1 cellular context compared by ENCODE assay signal in genomic region chr20:45971675-45972499, GRCh38.
TF ChIP-seq lines count a peak whose summit lies in the region.

ZNF335 (minus strand) TSS chr20:45972203; CDS start chr20:45971410, 793 bp downstream.

TF ChIP-seq in HepG2, 621 proteins besides CTCF, POLR2A, EP300 and RAD21 (continued from another document and continues in another):
- TF ChIP-seq, protein P1, sequence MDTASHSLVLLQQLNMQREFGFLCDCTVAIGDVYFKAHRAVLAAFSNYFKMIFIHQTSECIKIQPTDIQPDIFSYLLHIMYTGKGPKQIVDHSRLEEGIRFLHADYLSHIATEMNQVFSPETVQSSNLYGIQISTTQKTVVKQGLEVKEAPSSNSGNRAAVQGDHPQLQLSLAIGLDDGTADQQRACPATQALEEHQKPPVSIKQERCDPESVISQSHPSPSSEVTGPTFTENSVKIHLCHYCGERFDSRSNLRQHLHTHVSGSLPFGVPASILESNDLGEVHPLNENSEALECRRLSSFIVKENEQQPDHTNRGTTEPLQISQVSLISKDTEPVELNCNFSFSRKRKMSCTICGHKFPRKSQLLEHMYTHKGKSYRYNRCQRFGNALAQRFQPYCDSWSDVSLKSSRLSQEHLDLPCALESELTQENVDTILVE (CRISPR knock-in tag; IDR thresholded peaks at IDR 0.05) = peak; percentile 93
- TF ChIP-seq, protein P2, sequence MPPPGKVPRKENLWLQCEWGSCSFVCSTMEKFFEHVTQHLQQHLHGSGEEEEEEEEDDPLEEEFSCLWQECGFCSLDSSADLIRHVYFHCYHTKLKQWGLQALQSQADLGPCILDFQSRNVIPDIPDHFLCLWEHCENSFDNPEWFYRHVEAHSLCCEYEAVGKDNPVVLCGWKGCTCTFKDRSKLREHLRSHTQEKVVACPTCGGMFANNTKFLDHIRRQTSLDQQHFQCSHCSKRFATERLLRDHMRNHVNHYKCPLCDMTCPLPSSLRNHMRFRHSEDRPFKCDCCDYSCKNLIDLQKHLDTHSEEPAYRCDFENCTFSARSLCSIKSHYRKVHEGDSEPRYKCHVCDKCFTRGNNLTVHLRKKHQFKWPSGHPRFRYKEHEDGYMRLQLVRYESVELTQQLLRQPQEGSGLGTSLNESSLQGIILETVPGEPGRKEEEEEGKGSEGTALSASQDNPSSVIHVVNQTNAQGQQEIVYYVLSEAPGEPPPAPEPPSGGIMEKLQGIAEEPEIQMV (CRISPR knock-in tag; IDR thresholded peaks at IDR 0.05; ENCODE audit: low read depth) = no peak; the same call in 1 of the 2 replicates
- TF ChIP-seq ZNF432 (CRISPR knock-in tag; IDR thresholded peaks at IDR 0.05; ENCODE audit: borderline replicate concordance) (no peak; the same call in 1 of the 2 replicates), HNRNPUL1 (IDR thresholded peaks at IDR 0.05; ENCODE audit: low read depth, low read length) (no peak; the same call in 1 of the 2 replicates), ZNF772 (CRISPR knock-in tag; IDR thresholded peaks at IDR 0.05) (peak; percentile 66), ZNF326 (CRISPR knock-in tag; IDR thresholded peaks at IDR 0.05; ENCODE audit: borderline replicate concordance) (0 out of 2 replicates have a peak, but pooled peaks have one; percentile 55), ZNF615 (CRISPR knock-in tag; IDR thresholded peaks at IDR 0.05; ENCODE audit: borderline replicate concordance) (peak; percentile 49), HHEX (CRISPR knock-in tag; IDR thresholded peaks at IDR 0.05) (peak; percentile 73), TAF1 (CRISPR knock-in tag; IDR thresholded peaks at IDR 0.05) (peak; percentile 95), HDAC6 (IDR thresholded peaks at IDR 0.05; ENCODE audit: low read depth, low read length) (peak; percentile 100), HDAC2 (CRISPR knock-in tag; IDR thresholded peaks at IDR 0.05) (no peak; the same call in none of the 2 replicates), ZNF256 (CRISPR knock-in tag; conservative IDR thresholded peaks at IDR 0.05) (no peak), JUN (CRISPR knock-in tag; IDR thresholded peaks at IDR 0.05) (peak; percentile 96), GPBP1L1 (CRISPR knock-in tag; IDR thresholded peaks at IDR 0.05) (no peak), ZFP91 (CRISPR knock-in tag; IDR thresholded peaks at IDR 0.05; ENCODE audit: borderline replicate concordance) (peak; percentile 96), E2F5 (CRISPR knock-in tag; conservative IDR thresholded peaks at IDR 0.05) (no peak; the same call in 1 of the 2 replicates), SMARCC2 (IDR thresholded peaks at IDR 0.05) (0 out of 2 replicates have a peak, but pooled peaks have one; percentile 46), RAD51 (IDR thresholded peaks at IDR 0.05; ENCODE audit: borderline replicate concordance) (no peak), ATF7-NPFF (CRISPR knock-in tag; IDR thresholded peaks at IDR 0.05; ENCODE audit: low read depth) (peak; percentile 87), ATF1 (CRISPR knock-in tag; IDR thresholded peaks at IDR 0.05) (peak; percentile 100), MAFK (conservative IDR thresholded peaks at IDR 0.05 in 1 of 2, IDR thresholded peaks at IDR 0.05 in 1 of 2; ENCODE audit: low read length in 2 of 2) (no peak), ZNF431 (CRISPR knock-in tag; IDR thresholded peaks at IDR 0.05; ENCODE audit: borderline replicate concordance, low read depth) (no peak), U2AF1 (optimal IDR thresholded peaks at IDR 0.05; ENCODE audit: low read depth, low read length) (peak; percentile 99), POLR2G (IDR thresholded peaks at IDR 0.05; ENCODE audit: low read depth, low read length) (peak; percentile 89), RBM22 (optimal IDR thresholded peaks at IDR 0.05; ENCODE audit: low read length) (peak; percentile 28), ZNF383 (CRISPR knock-in tag; IDR thresholded peaks at IDR 0.05; ENCODE audit: borderline replicate concordance) (no peak)
- TF ChIP-seq, protein P3, sequence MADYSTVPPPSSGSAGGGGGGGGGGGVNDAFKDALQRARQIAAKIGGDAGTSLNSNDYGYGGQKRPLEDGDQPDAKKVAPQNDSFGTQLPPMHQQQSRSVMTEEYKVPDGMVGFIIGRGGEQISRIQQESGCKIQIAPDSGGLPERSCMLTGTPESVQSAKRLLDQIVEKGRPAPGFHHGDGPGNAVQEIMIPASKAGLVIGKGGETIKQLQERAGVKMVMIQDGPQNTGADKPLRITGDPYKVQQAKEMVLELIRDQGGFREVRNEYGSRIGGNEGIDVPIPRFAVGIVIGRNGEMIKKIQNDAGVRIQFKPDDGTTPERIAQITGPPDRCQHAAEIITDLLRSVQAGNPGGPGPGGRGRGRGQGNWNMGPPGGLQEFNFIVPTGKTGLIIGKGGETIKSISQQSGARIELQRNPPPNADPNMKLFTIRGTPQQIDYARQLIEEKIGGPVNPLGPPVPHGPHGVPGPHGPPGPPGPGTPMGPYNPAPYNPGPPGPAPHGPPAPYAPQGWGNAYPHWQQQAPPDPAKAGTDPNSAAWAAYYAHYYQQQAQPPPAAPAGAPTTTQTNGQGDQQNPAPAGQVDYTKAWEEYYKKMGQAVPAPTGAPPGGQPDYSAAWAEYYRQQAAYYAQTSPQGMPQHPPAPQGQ (CRISPR knock-in tag; IDR thresholded peaks at IDR 0.05; ENCODE audit: borderline replicate concordance) = no peak; the same call in 1 of the 2 replicates
- TF ChIP-seq, protein P4, sequence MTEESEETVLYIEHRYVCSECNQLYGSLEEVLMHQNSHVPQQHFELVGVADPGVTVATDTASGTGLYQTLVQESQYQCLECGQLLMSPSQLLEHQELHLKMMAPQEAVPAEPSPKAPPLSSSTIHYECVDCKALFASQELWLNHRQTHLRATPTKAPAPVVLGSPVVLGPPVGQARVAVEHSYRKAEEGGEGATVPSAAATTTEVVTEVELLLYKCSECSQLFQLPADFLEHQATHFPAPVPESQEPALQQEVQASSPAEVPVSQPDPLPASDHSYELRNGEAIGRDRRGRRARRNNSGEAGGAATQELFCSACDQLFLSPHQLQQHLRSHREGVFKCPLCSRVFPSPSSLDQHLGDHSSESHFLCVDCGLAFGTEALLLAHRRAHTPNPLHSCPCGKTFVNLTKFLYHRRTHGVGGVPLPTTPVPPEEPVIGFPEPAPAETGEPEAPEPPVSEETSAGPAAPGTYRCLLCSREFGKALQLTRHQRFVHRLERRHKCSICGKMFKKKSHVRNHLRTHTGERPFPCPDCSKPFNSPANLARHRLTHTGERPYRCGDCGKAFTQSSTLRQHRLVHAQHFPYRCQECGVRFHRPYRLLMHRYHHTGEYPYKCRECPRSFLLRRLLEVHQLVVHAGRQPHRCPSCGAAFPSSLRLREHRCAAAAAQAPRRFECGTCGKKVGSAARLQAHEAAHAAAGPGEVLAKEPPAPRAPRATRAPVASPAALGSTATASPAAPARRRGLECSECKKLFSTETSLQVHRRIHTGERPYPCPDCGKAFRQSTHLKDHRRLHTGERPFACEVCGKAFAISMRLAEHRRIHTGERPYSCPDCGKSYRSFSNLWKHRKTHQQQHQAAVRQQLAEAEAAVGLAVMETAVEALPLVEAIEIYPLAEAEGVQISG (CRISPR knock-in tag; IDR thresholded peaks at IDR 0.05) = peak; percentile 84
- TF ChIP-seq, protein P5, sequence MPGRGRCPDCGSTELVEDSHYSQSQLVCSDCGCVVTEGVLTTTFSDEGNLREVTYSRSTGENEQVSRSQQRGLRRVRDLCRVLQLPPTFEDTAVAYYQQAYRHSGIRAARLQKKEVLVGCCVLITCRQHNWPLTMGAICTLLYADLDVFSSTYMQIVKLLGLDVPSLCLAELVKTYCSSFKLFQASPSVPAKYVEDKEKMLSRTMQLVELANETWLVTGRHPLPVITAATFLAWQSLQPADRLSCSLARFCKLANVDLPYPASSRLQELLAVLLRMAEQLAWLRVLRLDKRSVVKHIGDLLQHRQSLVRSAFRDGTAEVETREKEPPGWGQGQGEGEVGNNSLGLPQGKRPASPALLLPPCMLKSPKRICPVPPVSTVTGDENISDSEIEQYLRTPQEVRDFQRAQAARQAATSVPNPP (CRISPR knock-in tag; IDR thresholded peaks at IDR 0.05) = peak; percentile 29; the same call in 1 of the 2 replicates
- TF ChIP-seq, protein P6, sequence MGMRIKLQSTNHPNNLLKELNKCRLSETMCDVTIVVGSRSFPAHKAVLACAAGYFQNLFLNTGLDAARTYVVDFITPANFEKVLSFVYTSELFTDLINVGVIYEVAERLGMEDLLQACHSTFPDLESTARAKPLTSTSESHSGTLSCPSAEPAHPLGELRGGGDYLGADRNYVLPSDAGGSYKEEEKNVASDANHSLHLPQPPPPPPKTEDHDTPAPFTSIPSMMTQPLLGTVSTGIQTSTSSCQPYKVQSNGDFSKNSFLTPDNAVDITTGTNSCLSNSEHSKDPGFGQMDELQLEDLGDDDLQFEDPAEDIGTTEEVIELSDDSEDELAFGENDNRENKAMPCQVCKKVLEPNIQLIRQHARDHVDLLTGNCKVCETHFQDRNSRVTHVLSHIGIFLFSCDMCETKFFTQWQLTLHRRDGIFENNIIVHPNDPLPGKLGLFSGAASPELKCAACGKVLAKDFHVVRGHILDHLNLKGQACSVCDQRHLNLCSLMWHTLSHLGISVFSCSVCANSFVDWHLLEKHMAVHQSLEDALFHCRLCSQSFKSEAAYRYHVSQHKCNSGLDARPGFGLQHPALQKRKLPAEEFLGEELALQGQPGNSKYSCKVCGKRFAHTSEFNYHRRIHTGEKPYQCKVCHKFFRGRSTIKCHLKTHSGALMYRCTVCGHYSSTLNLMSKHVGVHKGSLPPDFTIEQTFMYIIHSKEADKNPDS (CRISPR knock-in tag; IDR thresholded peaks at IDR 0.05) = peak; percentile 78; the same call in 1 of the 2 replicates
- TF ChIP-seq, protein P7, sequence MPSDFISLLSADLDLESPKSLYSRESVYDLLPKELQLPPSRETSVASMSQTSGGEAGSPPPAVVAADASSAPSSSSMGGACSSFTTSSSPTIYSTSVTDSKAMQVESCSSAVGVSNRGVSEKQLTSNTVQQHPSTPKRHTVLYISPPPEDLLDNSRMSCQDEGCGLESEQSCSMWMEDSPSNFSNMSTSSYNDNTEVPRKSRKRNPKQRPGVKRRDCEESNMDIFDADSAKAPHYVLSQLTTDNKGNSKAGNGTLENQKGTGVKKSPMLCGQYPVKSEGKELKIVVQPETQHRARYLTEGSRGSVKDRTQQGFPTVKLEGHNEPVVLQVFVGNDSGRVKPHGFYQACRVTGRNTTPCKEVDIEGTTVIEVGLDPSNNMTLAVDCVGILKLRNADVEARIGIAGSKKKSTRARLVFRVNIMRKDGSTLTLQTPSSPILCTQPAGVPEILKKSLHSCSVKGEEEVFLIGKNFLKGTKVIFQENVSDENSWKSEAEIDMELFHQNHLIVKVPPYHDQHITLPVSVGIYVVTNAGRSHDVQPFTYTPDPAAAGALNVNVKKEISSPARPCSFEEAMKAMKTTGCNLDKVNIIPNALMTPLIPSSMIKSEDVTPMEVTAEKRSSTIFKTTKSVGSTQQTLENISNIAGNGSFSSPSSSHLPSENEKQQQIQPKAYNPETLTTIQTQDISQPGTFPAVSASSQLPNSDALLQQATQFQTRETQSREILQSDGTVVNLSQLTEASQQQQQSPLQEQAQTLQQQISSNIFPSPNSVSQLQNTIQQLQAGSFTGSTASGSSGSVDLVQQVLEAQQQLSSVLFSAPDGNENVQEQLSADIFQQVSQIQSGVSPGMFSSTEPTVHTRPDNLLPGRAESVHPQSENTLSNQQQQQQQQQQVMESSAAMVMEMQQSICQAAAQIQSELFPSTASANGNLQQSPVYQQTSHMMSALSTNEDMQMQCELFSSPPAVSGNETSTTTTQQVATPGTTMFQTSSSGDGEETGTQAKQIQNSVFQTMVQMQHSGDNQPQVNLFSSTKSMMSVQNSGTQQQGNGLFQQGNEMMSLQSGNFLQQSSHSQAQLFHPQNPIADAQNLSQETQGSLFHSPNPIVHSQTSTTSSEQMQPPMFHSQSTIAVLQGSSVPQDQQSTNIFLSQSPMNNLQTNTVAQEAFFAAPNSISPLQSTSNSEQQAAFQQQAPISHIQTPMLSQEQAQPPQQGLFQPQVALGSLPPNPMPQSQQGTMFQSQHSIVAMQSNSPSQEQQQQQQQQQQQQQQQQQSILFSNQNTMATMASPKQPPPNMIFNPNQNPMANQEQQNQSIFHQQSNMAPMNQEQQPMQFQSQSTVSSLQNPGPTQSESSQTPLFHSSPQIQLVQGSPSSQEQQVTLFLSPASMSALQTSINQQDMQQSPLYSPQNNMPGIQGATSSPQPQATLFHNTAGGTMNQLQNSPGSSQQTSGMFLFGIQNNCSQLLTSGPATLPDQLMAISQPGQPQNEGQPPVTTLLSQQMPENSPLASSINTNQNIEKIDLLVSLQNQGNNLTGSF (CRISPR knock-in tag; IDR thresholded peaks at IDR 0.05) = no peak; the same call in 1 of the 2 replicates
- TF ChIP-seq, protein P8, sequence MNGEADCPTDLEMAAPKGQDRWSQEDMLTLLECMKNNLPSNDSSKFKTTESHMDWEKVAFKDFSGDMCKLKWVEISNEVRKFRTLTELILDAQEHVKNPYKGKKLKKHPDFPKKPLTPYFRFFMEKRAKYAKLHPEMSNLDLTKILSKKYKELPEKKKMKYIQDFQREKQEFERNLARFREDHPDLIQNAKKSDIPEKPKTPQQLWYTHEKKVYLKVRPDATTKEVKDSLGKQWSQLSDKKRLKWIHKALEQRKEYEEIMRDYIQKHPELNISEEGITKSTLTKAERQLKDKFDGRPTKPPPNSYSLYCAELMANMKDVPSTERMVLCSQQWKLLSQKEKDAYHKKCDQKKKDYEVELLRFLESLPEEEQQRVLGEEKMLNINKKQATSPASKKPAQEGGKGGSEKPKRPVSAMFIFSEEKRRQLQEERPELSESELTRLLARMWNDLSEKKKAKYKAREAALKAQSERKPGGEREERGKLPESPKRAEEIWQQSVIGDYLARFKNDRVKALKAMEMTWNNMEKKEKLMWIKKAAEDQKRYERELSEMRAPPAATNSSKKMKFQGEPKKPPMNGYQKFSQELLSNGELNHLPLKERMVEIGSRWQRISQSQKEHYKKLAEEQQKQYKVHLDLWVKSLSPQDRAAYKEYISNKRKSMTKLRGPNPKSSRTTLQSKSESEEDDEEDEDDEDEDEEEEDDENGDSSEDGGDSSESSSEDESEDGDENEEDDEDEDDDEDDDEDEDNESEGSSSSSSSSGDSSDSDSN (CRISPR knock-in tag; IDR thresholded peaks at IDR 0.05) = peak; percentile 67
